In the genomic region with DNA sequence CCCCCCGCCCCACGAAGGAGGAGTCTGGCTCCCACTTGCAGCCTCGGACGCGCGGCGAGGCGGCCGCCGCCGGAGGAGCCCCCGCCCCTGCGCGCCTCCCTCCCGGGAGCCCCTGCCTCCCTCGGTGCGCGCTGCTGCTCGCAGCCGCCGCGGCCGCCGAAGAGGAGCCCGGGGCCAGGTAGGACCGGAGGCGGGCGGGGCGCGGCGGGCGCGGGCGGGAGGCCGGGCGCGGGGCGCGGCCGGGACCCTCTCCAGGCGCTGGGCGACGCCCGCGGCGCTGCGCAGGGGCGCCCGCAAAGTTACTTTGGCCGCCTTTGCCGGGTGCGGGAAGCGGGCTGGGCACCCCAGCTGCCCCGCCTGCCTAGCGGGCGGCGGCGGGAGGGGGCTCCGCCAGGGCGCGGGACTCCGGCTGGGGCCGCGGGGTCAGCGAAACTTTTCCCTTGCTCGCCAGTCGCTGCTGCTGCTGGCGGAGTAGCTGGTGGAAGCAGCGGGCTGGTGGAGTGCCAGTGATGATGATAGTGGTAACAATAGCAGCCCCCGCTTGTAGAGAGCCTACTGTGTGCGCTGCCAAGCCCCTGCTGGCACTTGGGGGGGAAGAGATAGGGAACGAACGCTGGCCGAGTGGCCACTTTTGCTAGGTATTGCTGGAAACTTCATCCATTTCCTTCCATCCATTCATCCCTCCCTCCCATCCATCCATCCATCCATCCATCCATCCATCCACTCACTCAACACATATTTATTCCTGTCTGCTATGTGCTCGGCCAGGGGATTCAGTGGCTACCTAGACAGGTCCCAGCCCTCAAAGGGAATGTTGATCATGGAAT, we compare ENCODE assay signal across 12 cellular contexts. TPM values are rescaled to one million over a fixed set of nuclear protein-coding genes. Genes with fewer than 3 reads are reported as not detected.
DNase-seq lines count a peak whose midpoint lies in the region; ATAC-seq and TF ChIP-seq lines count a peak whose summit lies in the region.
"Had no signal": no experiment of that assay in that cellular context is flagged by ENCODE, and none has a peak within 500 bp of the region (broad histone marks: within the 10 kb centered on the region; RNA-seq: fewer than 3 reads in every experiment).

A gene with protein sequence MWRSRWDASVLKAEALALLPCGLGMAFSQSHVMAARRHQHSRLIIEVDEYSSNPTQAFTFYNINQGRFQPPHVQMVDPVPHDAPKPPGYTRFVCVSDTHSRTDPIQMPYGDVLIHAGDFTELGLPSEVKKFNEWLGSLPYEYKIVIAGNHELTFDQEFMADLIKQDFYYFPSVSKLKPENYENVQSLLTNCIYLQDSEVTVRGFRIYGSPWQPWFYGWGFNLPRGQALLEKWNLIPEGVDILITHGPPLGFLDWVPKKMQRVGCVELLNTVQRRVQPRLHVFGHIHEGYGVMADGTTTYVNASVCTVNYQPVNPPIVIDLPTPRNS (plus strand): TSS at position 34 of the 827 bp plus-strand sequence. CDS start 12,972 bp downstream, outside the sequence.

- no peak for ATAC-seq in HG03108 (IDR thresholded peaks at IDR 0.05; ENCODE audit: unreplicated experiment)

- H3K4me3 Mint-ChIP-seq in glutamatergic neuron (ENCODE audit: unreplicated experiment), result peak within 1 kb of the TSS; percentile 73
- H3K4me3 Mint-ChIP-seq: memory B cell had no signal

- H3K27ac Mint-ChIP-seq in glutamatergic neuron (ENCODE audit: unreplicated experiment), result no peak within 1 kb of the TSS
- H3K27ac Mint-ChIP-seq: memory B cell had no signal

- CTCF ChIA-PET in HEK293T (lab: Yijun Ruan, JAX), result no interaction called here

- peaks cover 2% of the 10 kb centered on the region for H3K4me1 Mint-ChIP-seq in glutamatergic neuron (ENCODE audit: low read depth, unreplicated experiment)
- H3K4me1 Mint-ChIP-seq: memory B cell had no signal

- POLR2A ChIA-PET in HEK293T (lab: Yijun Ruan, JAX), result no interaction called here

- H3K36me3 Mint-ChIP-seq in glutamatergic neuron (ENCODE audit: unreplicated experiment), result peaks cover 5% of the 10 kb centered on the region
- H3K36me3 Mint-ChIP-seq: memory B cell had no signal

- H3K27me3 Mint-ChIP-seq in glutamatergic neuron (ENCODE audit: unreplicated experiment), result peaks cover 24% of the 10 kb centered on the region

- in situ Hi-C loops in KBM-7 (cut with MboI; ENCODE audit: low pct_unique_long_range_greater_than_20kb, low sequenced_read_pairs), result loop anchor here (25.0 kb wide), 1 partner anchor 1225 kb away; no protein-coding TSS in a partner anchor

- DNase-seq in D341Med (ENCODE audit: low spot score) (peak; percentile 65), HEK293T (ENCODE audit: extremely low spot score) (peak; percentile 46), glutamatergic neuron (peak; percentile 40), occipital lobe (lab: John Stamatoyannopoulos, UW) (no peak), KBM-7 (no peak), middle frontal gyrus (ENCODE audit: extremely low spot score, low spot score) (no peak)
- DNase-seq: activated CD4-positive, alpha-beta T cell treated with anti-CD3 and anti-CD28 coated beads, Interleukin-2, amount 50 U/mL, for 48 hours; DND-41; stimulated activated CD4-positive, alpha-beta T cell treated with anti-CD3 and anti-CD28 coated beads, Interleukin-15, amount 100 ng/mL, for 24 hours had no signal

- peaks cover 1% of the 10 kb centered on the region for H3K9me3 Mint-ChIP-seq in glutamatergic neuron (ENCODE audit: unreplicated experiment)
- H3K9me3 Mint-ChIP-seq: memory B cell had no signal

- TF ChIP-seq CTCF in glutamatergic neuron (IDR thresholded peaks at IDR 0.05; ENCODE audit: partially characterized antibody, unreplicated experiment), result no peak

TF ChIP-seq in HEK293T, 16 proteins besides CTCF, POLR2A, EP300 and RAD21:
- TF ChIP-seq TARDBP (IDR thresholded peaks at IDR 0.05), result no peak
- no peak for TF ChIP-seq LEF1 (IDR thresholded peaks at IDR 0.05; ENCODE audit: borderline replicate concordance)
- TF ChIP-seq FOXA1 (IDR thresholded peaks at IDR 0.05), result no peak
- no peak for TF ChIP-seq HDGF (IDR thresholded peaks at IDR 0.05; ENCODE audit: borderline replicate concordance)
- TF ChIP-seq ZNF384 (IDR thresholded peaks at IDR 0.05), result no peak

RNA-seq across cellular contexts. Expression of the gene that starts here (rescaled TPM):
- total RNA-seq in glutamatergic neuron (ENCODE audit: unreplicated experiment) (0.37 TPM), occipital lobe (455 TPM)
- total RNA-seq: posterior vena cava had no signal

Comparison
In these comparisons a context has a peak if more than half of its experiments do, and no peak if none do; other contexts are left out.
1. RNA of the gene that starts here (total RNA-seq): 455 TPM in occipital lobe (single experiment); 0.37 TPM in glutamatergic neuron (single experiment); every median in the first group is over 100 times any median in the second.
2. Peak in DNase-seq in glutamatergic neuron; RNA of the gene not detected or under 1 TPM.
3. DNase-seq: peak in D341Med (single experiment) and HEK293T (single experiment); none in occipital lobe (single experiment), KBM-7 (single experiment) and middle frontal gyrus (single experiment).